ENCODE assay signal across 8 cellular contexts in the genomic region with DNA sequence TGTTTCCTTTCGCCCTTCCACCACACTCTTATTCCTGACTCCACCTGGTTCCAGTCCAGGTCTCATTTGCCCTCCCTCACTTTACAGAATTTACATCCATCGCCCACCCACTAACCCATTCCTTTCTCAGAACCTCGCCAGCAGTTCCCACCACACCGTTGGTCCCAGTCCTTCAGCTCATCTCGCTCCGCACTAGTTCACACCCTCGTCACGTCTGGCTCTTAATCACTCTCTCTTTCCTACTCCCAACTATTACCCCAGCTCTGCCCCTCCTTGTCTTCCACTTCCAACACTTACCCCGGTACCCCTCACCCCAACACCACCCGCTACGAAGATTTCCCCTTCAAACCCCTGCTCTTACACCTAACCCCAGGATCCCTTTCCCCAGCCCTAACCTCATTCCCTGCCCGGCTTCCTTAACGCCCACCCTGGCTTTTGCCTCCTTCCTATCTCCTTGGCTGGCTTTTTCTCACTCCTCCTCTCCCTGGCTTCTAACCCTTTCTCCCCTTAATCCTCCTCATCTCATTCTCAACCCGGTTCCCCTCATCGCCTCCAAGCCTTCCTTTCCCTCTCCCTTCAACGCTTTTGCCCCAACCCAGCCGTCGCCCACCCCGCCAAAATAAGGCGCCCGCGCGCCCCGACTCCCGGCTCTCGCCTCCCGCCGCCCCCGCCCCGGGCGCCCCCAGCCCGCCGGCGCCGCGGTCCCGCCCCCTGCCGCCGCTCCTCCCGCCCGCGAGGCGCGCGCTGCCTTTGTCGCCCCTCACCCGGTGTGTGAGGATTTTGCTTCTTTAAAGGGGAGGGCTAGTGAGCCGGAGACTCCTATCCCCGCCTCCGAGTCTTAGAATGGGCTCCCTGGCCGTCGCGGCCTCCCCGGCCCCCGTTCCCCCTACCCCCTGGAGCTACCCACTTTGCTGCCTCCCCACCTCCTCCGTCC. TPM values are rescaled to one million over a fixed set of nuclear protein-coding genes. Genes with fewer than 3 reads are reported as not detected.
DNase-seq lines count a peak whose midpoint lies in the region; ATAC-seq and TF ChIP-seq lines count a peak whose summit lies in the region.

No MANE protein-coding gene starts in this region.

- H3K9me3 ChIP-seq in PC-9 (ENCODE audit: insufficient read depth, low read depth) (no peaks in the 10 kb centered on the region), muscle layer of colon (ENCODE audit: low read length) (no peaks in the 10 kb centered on the region)

- H3K4me2 ChIP-seq in PC-9, result peak overlapping the region; percentile 97

- POLR2A ChIA-PET in PC-9 (lab: Charles Lee; ENCODE audit: unreplicated experiment), result interaction anchor here (0.7 kb wide), 1 partner anchor 1090 kb away, joined by 4 read pairs; a partner anchor contains a TSS

- peaks cover 16% of the 10 kb centered on the region for H3K4me1 ChIP-seq in PC-9 (replicated peaks; ENCODE audit: insufficient read depth)
- peaks cover 14% of the 10 kb centered on the region for H3K4me1 ChIP-seq in muscle layer of colon (ENCODE audit: insufficient read depth, low read length)

- H3K36me3 ChIP-seq in PC-9 (ENCODE audit: low read depth) (no peaks in the 10 kb centered on the region), muscle layer of colon (ENCODE audit: insufficient read depth, low read length) (no peaks in the 10 kb centered on the region)

- no peak for DNase-seq in AG10803 (ENCODE audit: low read depth)
- peak in 1 of 2 experiments; percentile 3 for DNase-seq in PC-9
- DNase-seq in effector memory CD8-positive, alpha-beta T cell, result no peak
- DNase-seq in superior temporal gyrus (ENCODE audit: extremely low spot score), result no peak
- DNase-seq in NCI-H2107 (lab: John Stamatoyannopoulos, UW), result no peak

- H3K9me3 Mint-ChIP-seq in effector memory CD8-positive, alpha-beta T cell, result no peaks in the 10 kb centered on the region

- H3K4me3 ChIP-seq in AG10803 (ENCODE audit: low read length) (peak overlapping the region; percentile 82), PC-9 (peak overlapping the region; percentile 69), muscle layer of colon (ENCODE audit: low read depth in 1 of 2, low read length in 2 of 2) (peak overlapping the region; percentile 53 to 77)

- peak overlapping the region; percentile 77 for H2AFZ ChIP-seq in PC-9

- TF ChIP-seq CTCF in AG10803 (conservative IDR thresholded peaks at IDR 0.05; ENCODE audit: low read length), result no peak
- no peak for TF ChIP-seq CTCF in PC-9 (conservative IDR thresholded peaks at IDR 0.05)

- no TSS peak for BruUV-seq in PC-9 (replicated peaks; lab: Mats Ljungman, UMichigan)

- peaks cover 9% of the 10 kb centered on the region in 2 donors for H3K4me1 Mint-ChIP-seq in effector memory CD8-positive, alpha-beta T cell (ENCODE audit: low read depth in 2 of 2)

- H3K27ac ChIP-seq in PC-9, result no peak overlapping the region
- H3K27ac ChIP-seq in muscle layer of colon (ENCODE audit: low read depth, low read length), result peak overlapping the region; percentile 48

- no peaks in the 10 kb centered on the region for H3K27me3 Mint-ChIP-seq in effector memory CD8-positive, alpha-beta T cell

- H3K79me2 ChIP-seq in PC-9 (ENCODE audit: low read depth), result no peaks in the 10 kb centered on the region

- no peak overlapping the region for H3K4me3 Mint-ChIP-seq in effector memory CD8-positive, alpha-beta T cell

- peak overlapping the region; percentile 49 for H3K9ac ChIP-seq in muscle layer of colon (ENCODE audit: low read length)

- peak; percentile 31 for ATAC-seq in GM18867 (IDR thresholded peaks at IDR 0.05; ENCODE audit: unreplicated experiment)
- peak; percentile 25 for ATAC-seq in HG03097 (IDR thresholded peaks at IDR 0.05; ENCODE audit: low FRiP score, unreplicated experiment)
- ATAC-seq in effector memory CD8-positive, alpha-beta T cell (replicated peaks), result peak; percentile 38

- intact Hi-C loops in PC-9 (cut with micrococcal nuclease; ENCODE audit: unreplicated experiment), result loop anchor here (2.0 kb wide), 1 partner anchor 26 kb away; a partner anchor contains a TSS

- H3K27ac Mint-ChIP-seq in effector memory CD8-positive, alpha-beta T cell, result no peak overlapping the region

- no peaks in the 10 kb centered on the region for H3K27me3 ChIP-seq in PC-9 (ENCODE audit: insufficient read depth, low read depth)
- no peaks in the 10 kb centered on the region for H3K27me3 ChIP-seq in muscle layer of colon (ENCODE audit: control insufficient read depth in 1 of 2, insufficient read depth in 2 of 2, low read length in 2 of 2)

- peaks cover 17% of the 10 kb centered on the region; the same call in 1 of the 2 replicates for H3F3A ChIP-seq in PC-9 (ENCODE audit: insufficient read depth, low read depth)

- H4K20me1 ChIP-seq in PC-9 (ENCODE audit: insufficient read depth), result no peaks in the 10 kb centered on the region; the same call in 1 of the 2 replicates

- H3K36me3 Mint-ChIP-seq in effector memory CD8-positive, alpha-beta T cell (ENCODE audit: insufficient read depth), result peaks cover 7% of the 10 kb centered on the region

- CTCF ChIA-PET in PC-9 (lab: Charles Lee), result interaction anchor here (0.6 kb wide), 1 partner anchor 29 kb away, joined by 3 read pairs; no protein-coding TSS in a partner anchor

- H3K9me2 ChIP-seq in PC-9 (ENCODE audit: insufficient read depth), result no peaks in the 10 kb centered on the region

RNA-seq across cellular contexts. Expression of a gene that starts 0.5 kb away (rescaled TPM):
- total RNA-seq in PC-9 (2021), result 10.9 and 13.9 TPM in 2 replicates

RNA-seq across cellular contexts. Expression of a gene that starts 26.3 kb away (rescaled TPM):
- 45.8 and 61.8 TPM in 2 replicates for total RNA-seq in PC-9 (2021)

RNA-seq across cellular contexts. Expression of a gene that starts 26.7 kb away (rescaled TPM):
- total RNA-seq in PC-9 (2021), result 33.0 and 36.5 TPM in 2 replicates

RNA-seq across cellular contexts. Expression of a gene that starts 47.0 kb away (rescaled TPM):
- total RNA-seq in PC-9 (2021), result 70.5 and 75.1 TPM in 2 replicates
